Comparison of ENCODE assay signal across 32 cellular contexts in genomic region chr7:1557771-1558170, GRCh38. TPM values are rescaled to one million over a fixed set of nuclear protein-coding genes. Genes with fewer than 3 reads are reported as not detected.
A peak's percentile ranks its signal among the peaks of the same experiment; 100 is the strongest.
DNase-seq lines count a peak whose midpoint lies in the region; ATAC-seq, FAIRE-seq and TF ChIP-seq lines count a peak whose summit lies in the region.
"Had no signal": no experiment of that assay in that cellular context is flagged by ENCODE, and none has a peak within 500 bp of the region (broad histone marks: within the 10 kb centered on the region; RNA-seq: fewer than 3 reads in every experiment).

No MANE protein-coding gene starts in this region.

- no peak overlapping the region for H3K4ac ChIP-seq in trophoblast cell (ENCODE audit: low read depth, low read length)

- peak overlapping the region; percentile 44 to 61 for H3K27ac Mint-ChIP-seq in activated naive CD4-positive, alpha-beta T cell treated with anti-CD3 and anti-CD28 coated beads, Interleukin-2, amount 50 U/mL, for 72 hours
- H3K27ac Mint-ChIP-seq in activated naive CD4-positive, alpha-beta T cell treated with anti-CD3 and anti-CD28 coated beads, Interleukin-2, amount 10 ng/mL, durations not matched to agents 7 days and 5 days: no peak overlapping the region
- H3K27ac Mint-ChIP-seq: activated CD8-positive, alpha-beta T cell treated with anti-CD3 and anti-CD28 coated beads, Interleukin-2, amount 10 ng/mL, durations not matched to agents 7 days and 5 days; activated naive CD8-positive, alpha-beta T cell treated with anti-CD3 and anti-CD28 coated beads for 36 hours; CD4-positive, alpha-beta T cell; natural killer cell treated with Interleukin-12 subunit alpha and Interleukin-12 subunit beta and Interleukin-15 and Interleukin-18, amount 100 ng/mL, for 72 hours; T-helper 17 cell had no signal

- peaks cover 4% of the 10 kb centered on the region for H3K27me3 Mint-ChIP-seq in activated naive CD4-positive, alpha-beta T cell treated with anti-CD3 and anti-CD28 coated beads, Interleukin-2, amount 10 ng/mL, durations not matched to agents 7 days and 5 days
- H3K27me3 Mint-ChIP-seq: activated naive CD8-positive, alpha-beta T cell treated with anti-CD3 and anti-CD28 coated beads for 36 hours; CD4-positive, alpha-beta T cell; natural killer cell treated with Interleukin-12 subunit alpha and Interleukin-12 subunit beta and Interleukin-15 and Interleukin-18, amount 100 ng/mL, for 72 hours had no signal

- no peak overlapping the region for H3K4me3 Mint-ChIP-seq in activated naive CD4-positive, alpha-beta T cell treated with anti-CD3 and anti-CD28 coated beads, Interleukin-2, amount 10 ng/mL, durations not matched to agents 7 days and 5 days
- H3K4me3 Mint-ChIP-seq: activated CD8-positive, alpha-beta T cell treated with anti-CD3 and anti-CD28 coated beads, Interleukin-2, amount 10 ng/mL, durations not matched to agents 7 days and 5 days; activated naive CD8-positive, alpha-beta T cell treated with anti-CD3 and anti-CD28 coated beads for 36 hours; CD4-positive, alpha-beta T cell; natural killer cell treated with Interleukin-12 subunit alpha and Interleukin-12 subunit beta and Interleukin-15 and Interleukin-18, amount 100 ng/mL, for 72 hours; T-helper 17 cell had no signal

- H3K23ac ChIP-seq in trophoblast cell (ENCODE audit: low read length): no peak overlapping the region

- no peak overlapping the region for H2BK5ac ChIP-seq in trophoblast cell (ENCODE audit: low read depth, low read length, poor library complexity)

- peak overlapping the region; percentile 17 for H4K91ac ChIP-seq in trophoblast cell (ENCODE audit: low read depth, low read length)

- ATAC-seq in activated naive CD4-positive, alpha-beta T cell treated with anti-CD3 and anti-CD28 coated beads, Interleukin-2, amount 50 U/mL, for 72 hours: no peak
- ATAC-seq in HG03280 (IDR thresholded peaks at IDR 0.05; ENCODE audit: unreplicated experiment): no peak
- ATAC-seq: activated CD8-positive, alpha-beta T cell treated with anti-CD3 and anti-CD28 coated beads, Interleukin-2, amount 10 ng/mL, durations not matched to agents 7 days and 5 days; stimulated activated naive CD8-positive, alpha-beta T cell treated with anti-CD3 and anti-CD28 coated beads, Interleukin-15, Interleukin-2, amounts not matched to agents 100 U/mL and 50 U/mL, for 24 hours; T-helper 17 cell had no signal

- no peak overlapping the region for H2BK120ac ChIP-seq in trophoblast cell (ENCODE audit: insufficient read depth, low read length, poor library complexity)

- H3K36me3 Mint-ChIP-seq in activated naive CD4-positive, alpha-beta T cell treated with anti-CD3 and anti-CD28 coated beads, Interleukin-2, amount 50 U/mL, for 72 hours: no peaks in the 10 kb centered on the region
- H3K36me3 Mint-ChIP-seq in activated naive CD4-positive, alpha-beta T cell treated with anti-CD3 and anti-CD28 coated beads, Interleukin-2, amount 10 ng/mL, durations not matched to agents 7 days and 5 days: no peaks in the 10 kb centered on the region
- H3K36me3 Mint-ChIP-seq: activated naive CD8-positive, alpha-beta T cell treated with anti-CD3 and anti-CD28 coated beads for 36 hours; natural killer cell treated with Interleukin-12 subunit alpha and Interleukin-12 subunit beta and Interleukin-15 and Interleukin-18, amount 100 ng/mL, for 72 hours had no signal

- no peaks in the 10 kb centered on the region for H3K9me3 Mint-ChIP-seq in activated naive CD4-positive, alpha-beta T cell treated with anti-CD3 and anti-CD28 coated beads, Interleukin-2, amount 50 U/mL, for 72 hours
- H3K9me3 Mint-ChIP-seq in activated naive CD4-positive, alpha-beta T cell treated with anti-CD3 and anti-CD28 coated beads, Interleukin-2, amount 10 ng/mL, durations not matched to agents 7 days and 5 days: no peaks in the 10 kb centered on the region
- H3K9me3 Mint-ChIP-seq: activated naive CD8-positive, alpha-beta T cell treated with anti-CD3 and anti-CD28 coated beads for 36 hours; CD4-positive, alpha-beta T cell; natural killer cell treated with Interleukin-12 subunit alpha and Interleukin-12 subunit beta and Interleukin-15 and Interleukin-18, amount 100 ng/mL, for 72 hours had no signal

- H3K18ac ChIP-seq in trophoblast cell (ENCODE audit: low read length): no peak overlapping the region

- H3K4me3 ChIP-seq in kidney (ENCODE audit: low read length in 2 of 2): no peak overlapping the region
- H3K4me3 ChIP-seq in trophoblast cell (ENCODE audit: low read depth, low read length): no peak overlapping the region
- H3K4me3 ChIP-seq: lung, MG63, ovary, right atrium auricular region, uterus had no signal

- H3K27ac ChIP-seq in RWPE1 (peak overlapping the region; percentile 96), kidney (ENCODE audit: low read depth in 2 of 2, low read length in 2 of 2) (no peak overlapping the region), trophoblast cell (ENCODE audit: low read depth, low read length) (no peak overlapping the region)
- H3K27ac ChIP-seq: KMS-11, ovary, uterus had no signal

- no peak overlapping the region for H4K12ac ChIP-seq in trophoblast cell (ENCODE audit: low read depth, low read length)

- DNase-seq in activated naive CD4-positive, alpha-beta T cell treated with anti-CD3 and anti-CD28 coated beads, Interleukin-2, amount 50 U/mL, for 72 hours (ENCODE audit: low spot score in 2 of 2): no peak
- no peak for DNase-seq in activated naive CD4-positive, alpha-beta T cell treated with anti-CD3 and anti-CD28 coated beads, Interleukin-2, amount 10 ng/mL, durations not matched to agents 7 days and 5 days
- DNase-seq in RWPE1 (ENCODE audit: low spot score) (no peak), kidney (peak; percentile 60), trophoblast cell (no peak), posterior vena cava (ENCODE audit: low spot score) (no peak)
- no peak for DNase-seq in activated T-cell treated with anti-CD3 and anti-CD28 coated beads, Interleukin-2, amount 50 U/mL, for 1 hour
- DNase-seq: activated CD8-positive, alpha-beta T cell treated with anti-CD3 and anti-CD28 coated beads, Interleukin-2, amount 10 ng/mL, durations not matched to agents 7 days and 5 days; activated naive CD8-positive, alpha-beta T cell treated with anti-CD3 and anti-CD28 coated beads for 36 hours; anterior cingulate cortex; CD4-positive, alpha-beta T cell; MG63; NCI-H1105 treated with DMSO at 0.1 percent for 48 hours; NCI-H187 treated with DMSO at 0.1 percent for 48 hours; NCI-H2171; stimulated activated CD4-positive, alpha-beta T cell treated with anti-CD3 and anti-CD28 coated beads, Interleukin-2, amount 100 ng/mL, for 24 hours; stimulated activated naive CD8-positive, alpha-beta T cell treated with anti-CD3 and anti-CD28 coated beads, Interleukin-15, Interleukin-2, amounts not matched to agents 100 U/mL and 50 U/mL, for 24 hours; T-helper 17 cell; uterus had no signal

- H3K36me3 ChIP-seq in kidney (ENCODE audit: control insufficient read depth in 1 of 2, insufficient read depth in 2 of 2, low read length in 2 of 2) (no peaks in the 10 kb centered on the region), trophoblast cell (ENCODE audit: control insufficient read depth in 1 of 2, insufficient read depth in 2 of 2, low read length in 2 of 2) (peaks cover 0 to 3% of the 10 kb centered on the region in 2 experiments)
- H3K36me3 ChIP-seq: MG63, ovary, right atrium auricular region, uterus had no signal

- H3K14ac ChIP-seq in trophoblast cell (ENCODE audit: low read length): no peak overlapping the region

- H3K79me1 ChIP-seq in trophoblast cell (ENCODE audit: low read length): peaks cover 49% of the 10 kb centered on the region

- peak overlapping the region; percentile 26 for H2BK12ac ChIP-seq in trophoblast cell (ENCODE audit: low read length)

- H4K8ac ChIP-seq in trophoblast cell (ENCODE audit: low read depth, low read length): peak overlapping the region; percentile 8

- no peak overlapping the region for H2AFZ ChIP-seq in trophoblast cell (ENCODE audit: insufficient read depth, low read length, poor library complexity)

- TF ChIP-seq CTCF in RWPE1 (conservative IDR thresholded peaks at IDR 0.05; ENCODE audit: low read depth): no peak
- TF ChIP-seq CTCF in kidney (IDR thresholded peaks at IDR 0.05; ENCODE audit: borderline replicate concordance, extremely low read depth, insufficient read depth): no peak

- no CpG with 5 or more reads among the region's 10 CpGs for WGBS in trophoblast cell (ENCODE audit: extremely low coverage, insufficient coverage, insufficient read length)

- H3K79me2 ChIP-seq in trophoblast cell (ENCODE audit: control insufficient read depth, insufficient read depth, low read length, poor library complexity): peaks cover 18% of the 10 kb centered on the region

- FAIRE-seq in kidney (lab: Jason Lieb, UNC): no peak
- FAIRE-seq: A204.1, bronchial epithelial cell, colon, D721Med, keratinocyte, TTC549 had no signal

- intact Hi-C loops in kidney (cut with DNase I): no loop called here
- intact Hi-C loops in posterior vena cava (cut with DNase I): no loop called here

- H3K4me1 ChIP-seq in kidney (ENCODE audit: control insufficient read depth in 1 of 2, insufficient read depth in 1 of 2, low read depth in 1 of 2, low read length in 2 of 2) (peaks cover 11 to 17% of the 10 kb centered on the region in 2 donors), trophoblast cell (ENCODE audit: control insufficient read depth in 1 of 2, insufficient read depth in 2 of 2, low read length in 2 of 2) (peaks cover 43 to 48% of the 10 kb centered on the region in 2 experiments)

- H3K27me3 ChIP-seq in trophoblast cell (ENCODE audit: insufficient read depth, low read length): no peaks in the 10 kb centered on the region
- H3K27me3 ChIP-seq: MG63, ovary, right atrium auricular region, uterus had no signal

- H2AK5ac ChIP-seq in trophoblast cell (ENCODE audit: low read length): peak overlapping the region; percentile 75

- CTCF ChIA-PET in activated naive CD4-positive, alpha-beta T cell treated with anti-CD3 and anti-CD28 coated beads, Interleukin-2, amount 10 ng/mL, durations not matched to agents 7 days and 5 days (lab: Charles Lee): interaction anchor here (1.2 kb wide), 1 partner anchor 53 kb away, joined by 3 read pairs; no protein-coding TSS in a partner anchor
- CTCF ChIA-PET in RWPE1 (lab: Yijun Ruan, JAX): interaction anchor here (0.6 to 0.7 kb wide), 2 partner anchors 9 to 802 kb away, joined by 3 to 4 read pairs; no protein-coding TSS in a partner anchor

- peaks cover 3% of the 10 kb centered on the region for H3K4me1 Mint-ChIP-seq in activated naive CD4-positive, alpha-beta T cell treated with anti-CD3 and anti-CD28 coated beads, Interleukin-2, amount 10 ng/mL, durations not matched to agents 7 days and 5 days

- H3K9ac ChIP-seq in kidney (ENCODE audit: low read length in 2 of 2) (no peak overlapping the region), trophoblast cell (ENCODE audit: low read length) (no peak overlapping the region)
- H3K9ac ChIP-seq: KMS-11 had no signal

- no peak overlapping the region for H3K4me2 ChIP-seq in trophoblast cell (ENCODE audit: low read length)
- H3K4me2 ChIP-seq: KMS-11 had no signal

- H3K9me3 ChIP-seq in kidney (ENCODE audit: control insufficient read depth in 1 of 2, low read length in 2 of 2): no peaks in the 10 kb centered on the region
- no peaks in the 10 kb centered on the region for H3K9me3 ChIP-seq in trophoblast cell (ENCODE audit: insufficient read depth, low read depth, low read length)
- H3K9me3 ChIP-seq: MG63, ovary, right atrium auricular region, uterus had no signal

- POLR2A ChIA-PET in RWPE1 (lab: Yijun Ruan, JAX; ENCODE audit: low non-redundant PET): no interaction called here

RNA-seq across cellular contexts. Expression of gene TMEM184A, which starts 1.8 kb away (rescaled TPM):
- under 1 TPM; 0.12 to 0.73 TPM for total RNA-seq in activated naive CD4-positive, alpha-beta T cell treated with anti-CD3 and anti-CD28 coated beads, Interleukin-2, amount 50 U/mL, for 72 hours
- 11.0 TPM for total RNA-seq in kidney
- polyA plus RNA-seq in kidney (ENCODE audit: insufficient read depth, low read depth, low replicate concordance): 6.8 TPM
- 10.0 and 10.7 TPM in 2 replicates for polyA plus RNA-seq in trophoblast cell (2013)
- total RNA-seq in posterior vena cava: not detected
- total RNA-seq: activated CD8-positive, alpha-beta T cell treated with anti-CD3 and anti-CD28 coated beads, Interleukin-2, amount 10 ng/mL, durations not matched to agents 7 days and 5 days; natural killer cell treated with Interleukin-12 subunit alpha and Interleukin-12 subunit beta and Interleukin-15 and Interleukin-18, amount 100 ng/mL, for 72 hours; T-helper 17 cell; temporal lobe had no signal

RNA-seq across cellular contexts. Expression of gene PSMG3, which starts 12.1 kb away (rescaled TPM):
- total RNA-seq in activated naive CD4-positive, alpha-beta T cell treated with anti-CD3 and anti-CD28 coated beads, Interleukin-2, amount 50 U/mL, for 72 hours: 10 to 100 TPM; 26.8 to 36.4 TPM
- total RNA-seq in kidney (29.7 TPM), posterior vena cava (10 to 100 TPM; 13.9 to 19.0 TPM)
- polyA plus RNA-seq in kidney (ENCODE audit: insufficient read depth, low read depth, low replicate concordance): 66.6 TPM
- polyA plus RNA-seq in trophoblast cell (2013): 11.7 and 12.0 TPM in 2 replicates

RNA-seq across cellular contexts. Expression of gene MAFK, which starts 27.3 kb away (rescaled TPM):
- 10 to 100 TPM; 34.1 to 37.3 TPM for total RNA-seq in activated naive CD4-positive, alpha-beta T cell treated with anti-CD3 and anti-CD28 coated beads, Interleukin-2, amount 50 U/mL, for 72 hours
- total RNA-seq in kidney (37.0 TPM), posterior vena cava (100 to 1,000 TPM in 1 of 2 donors, 10 to 100 TPM in 1; 49.4 to 138 TPM)
- polyA plus RNA-seq in kidney (ENCODE audit: insufficient read depth, low read depth, low replicate concordance): 12.9 TPM
- 55.4 and 60.1 TPM in 2 replicates for polyA plus RNA-seq in trophoblast cell (2013)

RNA-seq across cellular contexts. Expression of gene INTS1, which starts 53.6 kb away (rescaled TPM):
- total RNA-seq in activated naive CD4-positive, alpha-beta T cell treated with anti-CD3 and anti-CD28 coated beads, Interleukin-2, amount 50 U/mL, for 72 hours: 10 to 100 TPM; 84.6 to 85.0 TPM
- total RNA-seq in kidney (91.3 TPM), posterior vena cava (10 to 100 TPM; 50.3 to 55.1 TPM)
- 62.8 TPM for polyA plus RNA-seq in kidney (ENCODE audit: insufficient read depth, low read depth, low replicate concordance)
- 35.4 and 39.0 TPM in 2 replicates for polyA plus RNA-seq in trophoblast cell (2013)
